In the genomic region with DNA sequence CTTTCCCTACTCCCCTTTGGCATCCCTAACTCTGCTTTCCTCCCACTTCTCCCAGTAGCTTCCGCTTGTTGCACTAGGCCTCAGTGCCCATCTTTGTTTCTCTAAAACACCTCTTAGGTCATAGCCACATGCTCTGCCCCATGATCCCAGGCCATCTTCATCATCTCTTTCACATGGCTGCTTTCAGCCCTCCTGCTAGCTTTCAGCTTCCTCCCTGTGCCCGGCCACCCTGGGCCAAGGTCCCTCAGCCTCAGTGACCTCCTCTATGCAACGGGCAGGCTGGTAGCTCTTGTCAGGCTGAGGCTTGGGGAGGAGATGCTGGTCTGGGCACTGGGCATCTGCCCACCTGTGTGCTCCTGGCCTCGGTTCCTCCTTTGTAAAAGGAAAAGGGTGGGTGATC, we compare ENCODE assay signal across 11 cellular contexts. TPM values are rescaled to one million over a fixed set of nuclear protein-coding genes. Genes with fewer than 3 reads are reported as not detected.
DNase-seq lines count a peak whose midpoint lies in the region; ATAC-seq and TF ChIP-seq lines count a peak whose summit lies in the region.
"Had no signal": no experiment of that assay in that cellular context is flagged by ENCODE, and none has a peak within 500 bp of the region (broad histone marks: within the 10 kb centered on the region; RNA-seq: fewer than 3 reads in every experiment).

No MANE protein-coding gene starts in this region.

- no peaks in the 10 kb centered on the region for H3K9me3 Mint-ChIP-seq in MCF 10A (ENCODE audit: unreplicated experiment)
- H3K9me3 Mint-ChIP-seq in brain, result peaks cover 0 to 2% (median 0%) of the 10 kb centered on the region in 5 experiments

- peaks cover 0 to 6% of the 10 kb centered on the region in 2 donors for H3K4me1 ChIP-seq in breast epithelium
- H3K4me1 ChIP-seq in mesendoderm (ENCODE audit: control insufficient read depth, low read depth, low read length), result peaks cover 24% of the 10 kb centered on the region
- H3K4me1 ChIP-seq in tibial nerve, result peaks cover 0 to 65% (median 51%) of the 10 kb centered on the region in 4 donors

- H3K27me3 Mint-ChIP-seq in MCF 10A (ENCODE audit: insufficient read depth, unreplicated experiment) (no peaks in the 10 kb centered on the region), brain (peaks cover 2% of the 10 kb centered on the region)

- no peak overlapping the region for H2BK15ac ChIP-seq in mesendoderm (replicated peaks; ENCODE audit: low read depth)

- H3K9me3 ChIP-seq in breast epithelium, result no peaks in the 10 kb centered on the region
- no peaks in the 10 kb centered on the region for H3K9me3 ChIP-seq in tibial nerve

- TF ChIP-seq CTCF in breast epithelium (IDR thresholded peaks at IDR 0.05), result no peak
- no peak for TF ChIP-seq CTCF in MCF 10A (IDR thresholded peaks at IDR 0.05; ENCODE audit: unreplicated experiment)
- TF ChIP-seq CTCF in brain (conservative IDR thresholded peaks at IDR 0.05), result no peak
- no peak for TF ChIP-seq CTCF in tibial nerve (IDR thresholded peaks at IDR 0.05)
- no peak for TF ChIP-seq CTCF in GM13977 (IDR thresholded peaks at IDR 0.05; ENCODE audit: extremely low read depth, insufficient read depth, missing control alignments)

- H3K36me3 Mint-ChIP-seq in MCF 10A (ENCODE audit: insufficient read depth, unreplicated experiment), result peaks cover 7% of the 10 kb centered on the region
- H3K36me3 Mint-ChIP-seq in brain, result peaks cover 8% of the 10 kb centered on the region

- no CpG with 5 or more reads among the region's 4 CpGs for WGBS in mesendoderm (ENCODE audit: extremely low coverage, insufficient coverage, low lambda C conversion rate)
- 19 to 21% methylated on average over 4 of the region's 4 CpGs for WGBS in tibial nerve, 2 donors

- H3K27ac ChIP-seq in breast epithelium (peak overlapping the region; percentile 94 to 96), mesendoderm (ENCODE audit: low read depth, low read length) (no peak overlapping the region), tibial nerve (peak overlapping the region; percentile 80 to 99 (median 96))

- H4K5ac ChIP-seq in mesendoderm (ENCODE audit: low read length), result no peak overlapping the region

- peak overlapping the region; percentile 6 for H3K56ac ChIP-seq in mesendoderm (ENCODE audit: low read length)

- H3K4me1 Mint-ChIP-seq in MCF 10A (ENCODE audit: insufficient read depth, unreplicated experiment) (peaks cover 19% of the 10 kb centered on the region), brain (peaks cover 67% of the 10 kb centered on the region)

- no peak overlapping the region for H3K18ac ChIP-seq in mesendoderm (ENCODE audit: low read length)

- BruUV-seq in MCF 10A (replicated peaks; lab: Mats Ljungman, UMichigan), result no TSS peak

- TF ChIP-seq EP300 in tibial nerve (IDR thresholded peaks at IDR 0.05), result peak in 1 of 2 donors; percentile 15

- H3K79me2 ChIP-seq in mesendoderm (ENCODE audit: control insufficient read depth, insufficient read depth, low read length), result peaks cover 61% of the 10 kb centered on the region

- POLR2A ChIA-PET in MCF 10A (lab: Yijun Ruan, JAX), result interaction anchor here (0.6 kb wide), 2 partner anchors 12 to 489 kb away, joined by 3 read pairs; no protein-coding TSS in a partner anchor

- TF ChIP-seq POLR2A in breast epithelium (IDR thresholded peaks at IDR 0.05), result no peak
- no peak for TF ChIP-seq POLR2A in tibial nerve (IDR thresholded peaks at IDR 0.05)

- no peak overlapping the region for H3K27ac Mint-ChIP-seq in MCF 10A (ENCODE audit: low read depth, unreplicated experiment)
- H3K27ac Mint-ChIP-seq in brain, result peak overlapping the region; percentile 8 to 95 (median 50)

- H3K23ac ChIP-seq in mesendoderm (ENCODE audit: low read length), result no peak overlapping the region

- H3K36me3 ChIP-seq in breast epithelium, result no peaks in the 10 kb centered on the region
- peaks cover 1% of the 10 kb centered on the region for H3K36me3 ChIP-seq in mesendoderm (ENCODE audit: control insufficient read depth, insufficient read depth, low read length)
- H3K36me3 ChIP-seq in tibial nerve, result peaks cover 0 to 8% (median 2%) of the 10 kb centered on the region in 3 donors

- CTCF ChIA-PET in MCF 10A (lab: Yijun Ruan, JAX), result no interaction called here

- H3K27me3 ChIP-seq in breast epithelium, result no peaks in the 10 kb centered on the region
- no peaks in the 10 kb centered on the region for H3K27me3 ChIP-seq in mesendoderm (ENCODE audit: insufficient read depth, low read length, poor library complexity)
- no peaks in the 10 kb centered on the region for H3K27me3 ChIP-seq in tibial nerve

- H3K4me2 ChIP-seq in mesendoderm (ENCODE audit: low read length), result no peak overlapping the region

- no peak for ATAC-seq in GM21390 (IDR thresholded peaks at IDR 0.05; ENCODE audit: unreplicated experiment)

- peak overlapping the region; percentile 27 for H3K9ac ChIP-seq in mesendoderm (ENCODE audit: low read length)

- H3K4ac ChIP-seq in mesendoderm (ENCODE audit: low read depth, low read length), result no peak overlapping the region

- DNase-seq in breast epithelium (ENCODE audit: low spot score in 2 of 2) (no peak), MCF 10A (ENCODE audit: unreplicated experiment) (no peak), mesendoderm (no peak), tibial nerve (ENCODE audit: low spot score in 2 of 2) (no peak), GM13977 (ENCODE audit: low spot score) (no peak)
- no peak for DNase-seq in activated CD4-positive, CD25-positive, alpha-beta regulatory T cell treated with anti-CD3 and anti-CD28 coated beads, Interleukin-2, amount 50 U/mL, for 72 hours
- DNase-seq: activated CD4-positive, alpha-beta T cell treated with anti-CD3 and anti-CD28 coated beads for 48 hours; Calu3; NCI-H1105 had no signal

- peaks cover 41% of the 10 kb centered on the region for H3K79me1 ChIP-seq in mesendoderm (ENCODE audit: low read length)

- H3K4me3 ChIP-seq in breast epithelium (peak overlapping the region; percentile 72 to 95 (median 91)), mesendoderm (ENCODE audit: low read length) (no peak overlapping the region), tibial nerve (peak overlapping the region; percentile 78 to 99 (median 88))

- intact Hi-C loops in breast epithelium (cut with DNase I; ENCODE audit: low total_unique reads) (no loop called here), MCF 10A (cut with micrococcal nuclease) (loop anchor here (5.0 kb wide), 2 partner anchors 53 to 453 kb away; a partner anchor contains a TSS)

- no peak overlapping the region for H2AK5ac ChIP-seq in mesendoderm (ENCODE audit: low read length)

- no peak overlapping the region for H2BK120ac ChIP-seq in mesendoderm (ENCODE audit: low read depth, low read length)

- H2BK5ac ChIP-seq in mesendoderm (ENCODE audit: low read length), result no peak overlapping the region

- in situ Hi-C loops in GM13977 (cut with MboI; ENCODE audit: low pct_unique_long_range_greater_than_20kb, low sequenced_read_pairs, unreplicated experiment), result loop anchor here (10.0 kb wide), 1 partner anchor 51 kb away; no protein-coding TSS in a partner anchor

- H3K4me3 Mint-ChIP-seq in MCF 10A (ENCODE audit: unreplicated experiment) (no peak overlapping the region), brain (peak overlapping the region; percentile 61 to 97 (median 93))

- H4K8ac ChIP-seq in mesendoderm (ENCODE audit: low read depth, low read length), result no peak overlapping the region

RNA-seq across cellular contexts. Expression of a gene that starts 2.3 kb away (rescaled TPM):
- total RNA-seq in breast epithelium (10 to 100 TPM; 21.1 to 33.3 (median 26.5) TPM), MCF 10A (2022) (2.0 and 2.7 TPM in 2 replicates), tibial nerve (10 to 100 TPM; 40.8 to 69.9 (median 60.2) TPM)
- 11.3 TPM for polyA plus RNA-seq in brain (ENCODE audit: insufficient read depth, low read depth, low replicate concordance)
- 10.9 TPM for polyA plus RNA-seq in mesendoderm (2013, experiment 1 of 2)
- 11.2 TPM for polyA plus RNA-seq in mesendoderm (2013, experiment 2 of 2)

RNA-seq across cellular contexts. Expression of a gene that starts 18.5 kb away (rescaled TPM):
- total RNA-seq in breast epithelium (1 to 10 TPM in 1 of 3 donors, under 1 TPM in 2; 0.44 to 1.3 (median 0.66) TPM), MCF 10A (2022) (8.1 and 13.4 TPM in 2 replicates), tibial nerve (1 to 10 TPM in 2 of 4 donors, under 1 TPM in 1, not detected in 1; 0.39 to 2.4 (median 1.1) TPM)
- 3.4 TPM for polyA plus RNA-seq in brain (ENCODE audit: insufficient read depth, low read depth, low replicate concordance)
- polyA plus RNA-seq in mesendoderm (2013, experiment 1 of 2), result 35.6 TPM
- polyA plus RNA-seq in mesendoderm (2013, experiment 2 of 2), result 34.6 TPM
